12 cellular contexts compared by ENCODE assay signal in genomic region chr3:142270407-142270806, GRCh38. TPM values are rescaled to one million over a fixed set of nuclear protein-coding genes. Genes with fewer than 3 reads are reported as not detected.
A peak's percentile ranks its signal among the peaks of the same experiment; 100 is the strongest.
DNase-seq lines count a peak whose midpoint lies in the region; ATAC-seq and TF ChIP-seq lines count a peak whose summit lies in the region.
"Had no signal": no experiment of that assay in that cellular context is flagged by ENCODE, and none has a peak within 500 bp of the region (broad histone marks: within the 10 kb centered on the region; RNA-seq: fewer than 3 reads in every experiment).

No MANE protein-coding gene starts in this region.

- no peak for TF ChIP-seq POLR2A in uterus (IDR thresholded peaks at IDR 0.05)

- peaks cover 12% of the 10 kb centered on the region for H3K4me1 Mint-ChIP-seq in CD4-positive, alpha-beta T cell (ENCODE audit: low read depth)
- no peaks in the 10 kb centered on the region for H3K4me1 Mint-ChIP-seq in GM23338
- H3K4me1 Mint-ChIP-seq in activated CD4-positive, alpha-beta memory T cell treated with anti-CD3 and anti-CD28 coated beads, Interleukin-2, amount 10 ng/mL, durations not matched to agents 7 days and 5 days = peaks cover 54% of the 10 kb centered on the region

- no peak overlapping the region for H3K4me3 Mint-ChIP-seq in CD4-positive, alpha-beta T cell
- H3K4me3 Mint-ChIP-seq in GM23338 = no peak overlapping the region
- H3K4me3 Mint-ChIP-seq in activated CD4-positive, alpha-beta memory T cell treated with anti-CD3 and anti-CD28 coated beads, Interleukin-2, amount 10 ng/mL, durations not matched to agents 7 days and 5 days = no peak overlapping the region

- H2AFZ ChIP-seq in GM23338 = no peak overlapping the region

- no peaks in the 10 kb centered on the region for H3K79me2 ChIP-seq in GM23338 (replicated peaks; ENCODE audit: insufficient read depth)

- H3K4me2 ChIP-seq in GM23338 = no peak overlapping the region

- no peaks in the 10 kb centered on the region for H3F3A ChIP-seq in GM23338 (replicated peaks; ENCODE audit: low read depth)

- H3K4me1 ChIP-seq in GM23338 (ENCODE audit: insufficient read depth) = no peaks in the 10 kb centered on the region
- peaks cover under 1% of the 10 kb centered on the region for H3K4me1 ChIP-seq in lower lobe of right lung
- H3K4me1 ChIP-seq in uterus = no peaks in the 10 kb centered on the region
- H3K4me1 ChIP-seq: Caco-2 had no signal

- H4K20me1 ChIP-seq in GM23338 (replicated peaks; ENCODE audit: insufficient read depth) = no peaks in the 10 kb centered on the region

- H3K27me3 ChIP-seq in CD4-positive, alpha-beta T cell (ENCODE audit: control insufficient read depth, insufficient read depth, low read length) = no peaks in the 10 kb centered on the region
- no peaks in the 10 kb centered on the region for H3K27me3 ChIP-seq in GM23338 (ENCODE audit: insufficient read depth)
- no peaks in the 10 kb centered on the region for H3K27me3 ChIP-seq in lower lobe of right lung (ENCODE audit: low read depth)
- no peaks in the 10 kb centered on the region for H3K27me3 ChIP-seq in uterus
- H3K27me3 ChIP-seq: Peyer's patch had no signal

- no peaks in the 10 kb centered on the region for H3K9me2 ChIP-seq in GM23338 (ENCODE audit: insufficient read depth)

- H3K9me3 Mint-ChIP-seq in CD4-positive, alpha-beta T cell = no peaks in the 10 kb centered on the region
- no peaks in the 10 kb centered on the region for H3K9me3 Mint-ChIP-seq in GM23338
- peaks cover 12% of the 10 kb centered on the region for H3K9me3 Mint-ChIP-seq in activated CD4-positive, alpha-beta memory T cell treated with anti-CD3 and anti-CD28 coated beads, Interleukin-2, amount 10 ng/mL, durations not matched to agents 7 days and 5 days

- no peaks in the 10 kb centered on the region for H3K27me3 Mint-ChIP-seq in CD4-positive, alpha-beta T cell
- H3K27me3 Mint-ChIP-seq in GM23338 (ENCODE audit: insufficient read depth, low read depth, poor library complexity) = no peaks in the 10 kb centered on the region
- H3K27me3 Mint-ChIP-seq in activated CD4-positive, alpha-beta memory T cell treated with anti-CD3 and anti-CD28 coated beads, Interleukin-2, amount 10 ng/mL, durations not matched to agents 7 days and 5 days = peaks cover 2% of the 10 kb centered on the region

- H3K27ac Mint-ChIP-seq in CD4-positive, alpha-beta T cell = peak overlapping the region; percentile 35
- H3K27ac Mint-ChIP-seq in GM23338 = no peak overlapping the region
- peak overlapping the region; percentile 85 for H3K27ac Mint-ChIP-seq in activated CD4-positive, alpha-beta memory T cell treated with anti-CD3 and anti-CD28 coated beads, Interleukin-2, amount 10 ng/mL, durations not matched to agents 7 days and 5 days

- H3K27ac ChIP-seq in CD4-positive, alpha-beta T cell (ENCODE audit: low read depth, low read length) = no peak overlapping the region
- H3K27ac ChIP-seq in GM23338 (ENCODE audit: low read depth) = no peak overlapping the region
- H3K27ac ChIP-seq in lower lobe of right lung = no peak overlapping the region
- H3K27ac ChIP-seq in uterus = no peak overlapping the region
- H3K27ac ChIP-seq: Peyer's patch had no signal

- no peaks in the 10 kb centered on the region for H3K9me3 ChIP-seq in CD4-positive, alpha-beta T cell (ENCODE audit: control insufficient read depth, low read length)
- no peaks in the 10 kb centered on the region for H3K9me3 ChIP-seq in lower lobe of right lung
- H3K9me3 ChIP-seq in uterus = no peaks in the 10 kb centered on the region
- H3K9me3 ChIP-seq: Caco-2, Peyer's patch had no signal

- ATAC-seq in CD4-positive, alpha-beta T cell (ENCODE audit: poor library complexity) = peak; percentile 46
- ATAC-seq in GM23338 (no peak), lower lobe of right lung (peak; percentile 78 to 83), GM21723 (IDR thresholded peaks at IDR 0.05; ENCODE audit: unreplicated experiment) (no peak)

- CTCF ChIA-PET in CD4-positive, alpha-beta T cell (lab: Charles Lee) = interaction anchor here (0.9 to 1.3 kb wide), 2 partner anchors 9 to 16 kb away, joined by 3 read pairs; no protein-coding TSS in a partner anchor
- CTCF ChIA-PET in activated CD4-positive, alpha-beta memory T cell treated with anti-CD3 and anti-CD28 coated beads, Interleukin-2, amount 10 ng/mL, durations not matched to agents 7 days and 5 days (lab: Charles Lee) = interaction anchor here (0.6 to 3.6 kb wide), 6 partner anchors 9 to 145 kb away, joined by 3 to 24 read pairs (median 8); partner anchors contain the start of gene GK5

- POLR2A ChIA-PET in CD4-positive, alpha-beta T cell (lab: Charles Lee) = no interaction called here
- POLR2A ChIA-PET in activated CD4-positive, alpha-beta memory T cell treated with anti-CD3 and anti-CD28 coated beads, Interleukin-2, amount 10 ng/mL, durations not matched to agents 7 days and 5 days (lab: Charles Lee) = interaction anchor here (0.9 to 2.5 kb wide), 6 partner anchors 9 to 731 kb away, joined by 3 to 13 read pairs (median 4); partner anchors contain the start of gene U2SURP

- H3K36me3 ChIP-seq in GM23338 (ENCODE audit: insufficient read depth) (no peaks in the 10 kb centered on the region), lower lobe of right lung (no peaks in the 10 kb centered on the region), uterus (no peaks in the 10 kb centered on the region)
- H3K36me3 ChIP-seq: Peyer's patch had no signal

- intact Hi-C loops in CD4-positive, alpha-beta T cell (cut with DNase I, micrococcal nuclease) = loop anchor here in 1 of 2 experiments (10.0 kb wide), 1 partner anchor 696 kb away; no protein-coding TSS in a partner anchor
- intact Hi-C loops in lower lobe of right lung (cut with DNase I) = no loop called here
- intact Hi-C loops in uterus (cut with DNase I; ENCODE audit: low total_unique reads) = no loop called here

- H3K4me3 ChIP-seq in GM23338 (no peak overlapping the region), lower lobe of right lung (no peak overlapping the region), uterus (no peak overlapping the region)
- H3K4me3 ChIP-seq: Peyer's patch had no signal

- H3K36me3 Mint-ChIP-seq in CD4-positive, alpha-beta T cell (ENCODE audit: low read depth) = no peaks in the 10 kb centered on the region
- no peaks in the 10 kb centered on the region for H3K36me3 Mint-ChIP-seq in GM23338 (ENCODE audit: low read depth)
- H3K36me3 Mint-ChIP-seq in activated CD4-positive, alpha-beta memory T cell treated with anti-CD3 and anti-CD28 coated beads, Interleukin-2, amount 10 ng/mL, durations not matched to agents 7 days and 5 days (ENCODE audit: low read depth) = peaks cover 15% of the 10 kb centered on the region

- DNase-seq in CD4-positive, alpha-beta T cell = peak in 2 of 10 experiments; percentile 1 to 11
- DNase-seq in GM23338 (ENCODE audit: low spot score) (peak; percentile 5), lower lobe of right lung (no peak), uterus (no peak), DMS53 treated with DMSO at 0.1 percent for 48 hours (lab: John Stamatoyannopoulos, UW; ENCODE audit: unreplicated experiment) (no peak)
- peak; percentile 75 for DNase-seq in activated CD4-positive, alpha-beta memory T cell treated with anti-CD3 and anti-CD28 coated beads, Interleukin-2, amount 10 ng/mL, durations not matched to agents 7 days and 5 days
- DNase-seq: Caco-2; effector CD8-positive, alpha-beta T cell; KBM-7; NCI-H2107; Peyer's patch had no signal

- no peak for TF ChIP-seq CTCF in CD4-positive, alpha-beta T cell (IDR thresholded peaks at IDR 0.05)
- TF ChIP-seq CTCF in GM23338 (conservative IDR thresholded peaks at IDR 0.05; ENCODE audit: low read depth in 2 of 2) (peak in 1 of 2 experiments; percentile 51; a peak in 2 of 4 replicates), lower lobe of right lung (IDR thresholded peaks at IDR 0.05) (no peak), uterus (IDR thresholded peaks at IDR 0.05) (no peak)

TF ChIP-seq in GM23338, 12 proteins besides CTCF, POLR2A, EP300 and RAD21 (continues in another document):
- TF ChIP-seq REST (IDR thresholded peaks at IDR 0.05; ENCODE audit: unreplicated experiment) (no peak), CREB1 (CRISPR knock-in tag; IDR thresholded peaks at IDR 0.05; ENCODE audit: low read depth) (no peak), EZH2 (IDR thresholded peaks at IDR 0.05; ENCODE audit: low read depth, unreplicated experiment) (no peak), ZNF114 (CRISPR knock-in tag; IDR thresholded peaks at IDR 0.05) (no peak), NANOG (IDR thresholded peaks at IDR 0.05; ENCODE audit: borderline replicate concordance) (no peak), JUNB (IDR thresholded peaks at IDR 0.05; ENCODE audit: unreplicated experiment) (no peak), POLR2AphosphoS5 (IDR thresholded peaks at IDR 0.05; ENCODE audit: low read depth) (no peak), EZH2phosphoT487 (IDR thresholded peaks at IDR 0.05; ENCODE audit: unreplicated experiment) (no peak), STAT1 (IDR thresholded peaks at IDR 0.05; ENCODE audit: unreplicated experiment) (no peak)

RNA-seq across cellular contexts. Expression of gene GK5, which starts 45.0 kb away (rescaled TPM):
- 10 to 100 TPM; 12.1 to 14.2 TPM for total RNA-seq in CD4-positive, alpha-beta T cell
- 10.5 and 19.5 TPM in 2 replicates for total RNA-seq in GM23338 (2014; rRNA removed; shearing (Covaris generic))
- polyA plus RNA-seq in GM23338 (2016; fragmentation: Nextera tagmentation; extraction: Ambion mirVana) = 3.9 and 5.3 TPM in 2 replicates
- total RNA-seq in activated CD4-positive, alpha-beta memory T cell treated with anti-CD3 and anti-CD28 coated beads, Interleukin-2, amount 10 ng/mL, durations not matched to agents 7 days and 5 days = 10 to 100 TPM; 20.6 TPM
- 13.5 TPM for total RNA-seq in lower lobe of right lung
- total RNA-seq in uterus = 10 to 100 TPM in 3 of 4 donors, 1 to 10 TPM in 1; 8.7 to 53.3 (median 40.7) TPM

Comparison
In these comparisons a context has a peak if more than half of its experiments do, and no peak if none do; other contexts are left out.
1. ATAC-seq: peak in CD4-positive, alpha-beta T cell (single experiment) and lower lobe of right lung (2 of 2); none in GM23338 (single experiment) and GM21723 (single experiment).
2. DNase-seq: peak in GM23338 (single experiment) and activated CD4-positive, alpha-beta memory T cell treated with anti-CD3 and anti-CD28 coated beads, Interleukin-2, amount 10 ng/mL, durations not matched to agents 7 days and 5 days (single experiment); none in lower lobe of right lung (single experiment), uterus (0 of 2) and DMS53 treated with DMSO at 0.1 percent for 48 hours (single experiment).